In the genomic region with DNA sequence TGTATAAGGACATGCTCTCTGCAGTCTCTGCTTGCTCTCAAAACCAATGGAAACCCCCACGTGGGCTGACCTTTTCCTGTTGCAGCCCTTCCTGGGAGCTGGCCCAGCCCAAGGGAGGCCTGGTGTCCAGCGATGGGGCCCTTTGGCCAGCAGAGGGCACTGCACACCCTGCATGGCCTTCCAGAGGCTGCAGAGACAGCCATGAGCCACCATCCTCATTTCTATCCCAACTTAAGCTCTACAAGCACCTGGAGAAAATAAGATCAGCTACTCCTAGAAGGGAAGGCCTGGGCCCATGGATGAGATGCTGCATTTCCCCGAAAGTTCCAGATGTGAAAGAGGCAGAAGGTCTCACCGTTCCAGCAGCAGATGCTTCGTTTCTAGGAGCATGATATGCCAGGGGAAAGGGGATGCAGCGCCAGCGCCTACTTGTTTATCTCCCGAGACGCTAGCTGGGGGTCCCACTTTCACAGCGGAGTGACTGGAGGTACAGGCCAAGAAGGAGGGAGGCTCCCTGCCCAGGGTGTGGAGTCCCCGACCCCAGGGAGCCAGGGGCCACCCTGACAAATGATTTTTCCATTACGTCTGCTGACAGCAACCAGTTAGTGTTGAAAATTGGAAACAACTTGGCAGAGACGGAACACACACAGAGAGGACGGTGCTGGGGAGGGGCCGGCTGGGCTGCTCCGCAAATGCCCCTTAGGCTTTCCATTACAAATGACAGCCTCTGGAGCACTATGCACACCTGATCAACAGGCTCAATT, we compare ENCODE assay signal across 8 cellular contexts.
DNase-seq lines count a peak whose midpoint lies in the region; ATAC-seq, FAIRE-seq and TF ChIP-seq lines count a peak whose summit lies in the region.

No MANE protein-coding gene starts in this region.

- H3K56ac ChIP-seq in H1 (replicated peaks; ENCODE audit: insufficient read length, low read depth, low read length) = no peak overlapping the region

- peaks cover 13 to 99% of the 10 kb centered on the region in 2 experiments for H3K79me2 ChIP-seq in H1 (ENCODE audit: control insufficient read depth in 1 of 2, insufficient read depth in 2 of 2, low read length in 2 of 2)

- no peak overlapping the region for H3K18ac ChIP-seq in H1 (ENCODE audit: extremely low read depth, low read length)

- no peak overlapping the region for H3K9ac ChIP-seq in H1 (replicated peaks in 1 of 4; ENCODE audit: extremely low read depth in 1 of 4, low read depth in 3 of 4, low read length in 3 of 4)

- H4K20me1 ChIP-seq in H1 (replicated peaks in 1 of 2; ENCODE audit: control insufficient read depth in 1 of 2, insufficient read depth in 2 of 2, low read length in 2 of 2) = peaks cover 30 to 39% of the 10 kb centered on the region in 2 experiments

- FAIRE-seq in H1 (lab: Jason Lieb, UNC) = peak; percentile 81

- peaks cover 0 to 6% (median 0%) of the 10 kb centered on the region in 4 experiments; a peak in 1 of 8 replicates for H3K36me3 ChIP-seq in H1 (ENCODE audit: control insufficient read depth in 2 of 4, insufficient read depth in 4 of 4, low read length in 3 of 4)

- peak; percentile 60 for ATAC-seq in GM18870 (IDR thresholded peaks at IDR 0.05; ENCODE audit: unreplicated experiment)
- ATAC-seq in HG03139 (IDR thresholded peaks at IDR 0.05; ENCODE audit: unreplicated experiment) = peak; percentile 81

- H3K27ac ChIP-seq in H1 (ENCODE audit: low read depth, low read length) = no peak overlapping the region

- no peak overlapping the region for H2BK12ac ChIP-seq in H1 (ENCODE audit: low read depth, low read length)

- no peaks in the 10 kb centered on the region for H3K23me2 ChIP-seq in H1 (ENCODE audit: low read depth, low read length)

- TF ChIP-seq POLR2A in H1 (IDR thresholded peaks at IDR 0.05; ENCODE audit: control extremely low read depth in 1 of 2, low read depth in 2 of 2, low read length in 2 of 2) = no peak

- no peak overlapping the region for H3K14ac ChIP-seq in H1 (ENCODE audit: insufficient read length)

- TF ChIP-seq RAD21 in H1 (IDR thresholded peaks at IDR 0.05 in 1 of 2, conservative IDR thresholded peaks at IDR 0.05 in 1 of 2; ENCODE audit: low read depth in 2 of 2, low read length in 2 of 2) = peak; percentile 86 to 90

- CTCF ChIA-PET in H1 (lab: Charles Lee; ENCODE audit: partially characterized antibody) = interaction anchor here (0.5 to 4.8 kb wide), 31 partner anchors 8 to 586 kb away, joined by 3 to 110 read pairs (median 4); no protein-coding TSS in a partner anchor

- H4K5ac ChIP-seq in H1 (ENCODE audit: insufficient read length, low read depth, low read length) = no peak overlapping the region

- no peaks in the 10 kb centered on the region for H3K9me3 ChIP-seq in H1 (ENCODE audit: insufficient read depth in 2 of 2, low read depth in 1 of 2, low read length in 1 of 2)

- no peak overlapping the region for H3K4me3 ChIP-seq in H1 (ENCODE audit: extremely low read depth in 1 of 4, insufficient read depth in 2 of 4, low read depth in 3 of 4, low read length in 4 of 4)

- no peak overlapping the region for H2BK120ac ChIP-seq in H1 (replicated peaks; ENCODE audit: low read depth, low read length)

- no peak overlapping the region for H4K91ac ChIP-seq in H1 (replicated peaks; ENCODE audit: insufficient read length, low read length)

- H3K4me2 ChIP-seq in H1 (ENCODE audit: insufficient read depth in 1 of 2, low read depth in 2 of 2, low read length in 2 of 2) = no peak overlapping the region

- no peak overlapping the region for H3K4ac ChIP-seq in H1 (replicated peaks; ENCODE audit: insufficient read length, low read depth, low read length)

- H2BK15ac ChIP-seq in H1 (ENCODE audit: low read length) = no peak overlapping the region

- H3K27me3 ChIP-seq in H1 (replicated peaks in 1 of 4; ENCODE audit: control insufficient read depth in 3 of 4, extremely low read depth in 1 of 4, insufficient read depth in 3 of 4, low read length in 3 of 4) = no peaks in the 10 kb centered on the region

- no peak overlapping the region for H4K8ac ChIP-seq in H1 (ENCODE audit: extremely low read depth, insufficient read depth, low read length)

- peaks cover 3 to 15% (median 12%) of the 10 kb centered on the region in 4 experiments for H3K4me1 ChIP-seq in H1 (replicated peaks in 1 of 4; ENCODE audit: control insufficient read depth in 3 of 4, insufficient read depth in 4 of 4, low read length in 3 of 4)

- no peak overlapping the region for H2AFZ ChIP-seq in H1 (ENCODE audit: low read length)

- no peak overlapping the region for H3K23ac ChIP-seq in H1 (ENCODE audit: insufficient read length)

- peak in 1 of 2 experiments; percentile 41; a peak in 1 of 3 replicates for TF ChIP-seq EP300 in H1 (IDR thresholded peaks at IDR 0.05; ENCODE audit: borderline replicate concordance in 1 of 2, low read depth in 2 of 2, low read length in 2 of 2)

- WGBS in H1 (ENCODE audit: extremely low coverage in 1 of 2, insufficient coverage in 1 of 2, insufficient read length in 1 of 2, insufficient replicate concordance in 2 of 2, low coverage in 1 of 2, low lambda C conversion rate in 2 of 2, missing lambda C conversion rate in 1 of 2), 2 experiments = 66% methylated on average over 16 of the region's 16 CpGs; no CpG with 5 or more reads in 1 of the 2 experiments

- DNase-seq in Ammon's horn (ENCODE audit: low spot score) (peak; percentile 91), NCI-H69 (lab: John Stamatoyannopoulos, UW) (peak; percentile 69), H1 (ENCODE audit: low read depth in 1 of 2, low spot score in 2 of 2) (peak; percentile 75 to 95), midbrain (lab: John Stamatoyannopoulos, UW) (peak; percentile 92)
- peak; percentile 78 to 82 for DNase-seq in activated CD4-positive, alpha-beta T cell treated with anti-CD3 and anti-CD28 coated beads, Interleukin-2, amount 50 U/mL, for 48 hours
- peak; percentile 86 for DNase-seq in stimulated activated CD8-positive, alpha-beta memory T cell treated with anti-CD3 and anti-CD28 coated beads, Interleukin-4, amount 100 ng/mL, for 48 hours

- no peak overlapping the region for H2BK5ac ChIP-seq in H1 (ENCODE audit: low read depth, low read length)

- peaks cover 16% of the 10 kb centered on the region for H3K79me1 ChIP-seq in H1 (ENCODE audit: low read depth, low read length)

- H2AK5ac ChIP-seq in H1 (ENCODE audit: low read depth, low read length) = no peak overlapping the region

- TF ChIP-seq CTCF in H1 (IDR thresholded peaks at IDR 0.05; ENCODE audit: control extremely low read depth in 1 of 3, insufficient read depth in 1 of 3, low read depth in 1 of 3, low read length in 3 of 3) = peak; percentile 94 to 98 (median 95)

- POLR2A ChIA-PET in H1 (lab: Charles Lee; ENCODE audit: partially characterized antibody) = interaction anchor here (0.7 to 1.2 kb wide), 5 partner anchors 12 to 106 kb away, joined by 3 to 9 read pairs (median 4); no protein-coding TSS in a partner anchor

- no peak overlapping the region for H2BK20ac ChIP-seq in H1 (ENCODE audit: low read length)

TF ChIP-seq in H1, 55 proteins besides CTCF, POLR2A, EP300 and RAD21:
- peak; percentile 86 for TF ChIP-seq JUND (IDR thresholded peaks at IDR 0.05; ENCODE audit: low read length)
- peak; percentile 83 for TF ChIP-seq YY1 (IDR thresholded peaks at IDR 0.05; ENCODE audit: low read depth, low read length)
- no peak for TF ChIP-seq NRF1 (IDR thresholded peaks at IDR 0.05; ENCODE audit: low read depth, low read length)
- TF ChIP-seq GABPA (IDR thresholded peaks at IDR 0.05; ENCODE audit: borderline replicate concordance, insufficient read depth, low read length) = peak; percentile 69; the same call in 1 of the 2 replicates
- 0 out of 2 replicates have a peak, but pooled peaks have one; percentile 41 for TF ChIP-seq TAF1 (IDR thresholded peaks at IDR 0.05; ENCODE audit: low read depth, low read length)
- TF ChIP-seq, protein P1, sequence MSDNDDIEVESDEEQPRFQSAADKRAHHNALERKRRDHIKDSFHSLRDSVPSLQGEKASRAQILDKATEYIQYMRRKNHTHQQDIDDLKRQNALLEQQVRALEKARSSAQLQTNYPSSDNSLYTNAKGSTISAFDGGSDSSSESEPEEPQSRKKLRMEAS (IDR thresholded peaks at IDR 0.05) = peak; percentile 64
- no peak for TF ChIP-seq HDAC2 (IDR thresholded peaks at IDR 0.05; ENCODE audit: borderline replicate concordance in 1 of 2, low read depth in 2 of 2, low read length in 2 of 2)
- TF ChIP-seq CBX8 (IDR thresholded peaks at IDR 0.05; ENCODE audit: borderline replicate concordance, low read depth, low read length) = no peak
- TF ChIP-seq TAF7 (optimal IDR thresholded peaks at IDR 0.05; ENCODE audit: borderline replicate concordance, low read depth, low read length) = peak; percentile 69
- TF ChIP-seq CREB1 (IDR thresholded peaks at IDR 0.05) = 0 out of 2 replicates have a peak, but pooled peaks have one; percentile 38
- 0 out of 2 replicates have a peak, but pooled peaks have one; percentile 9 for TF ChIP-seq JUN (IDR thresholded peaks at IDR 0.05; ENCODE audit: low read depth, low read length)
- TF ChIP-seq, protein P2, sequence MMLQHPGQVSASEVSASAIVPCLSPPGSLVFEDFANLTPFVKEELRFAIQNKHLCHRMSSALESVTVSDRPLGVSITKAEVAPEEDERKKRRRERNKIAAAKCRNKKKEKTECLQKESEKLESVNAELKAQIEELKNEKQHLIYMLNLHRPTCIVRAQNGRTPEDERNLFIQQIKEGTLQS (IDR thresholded peaks at IDR 0.05; ENCODE audit: insufficient read depth, low read depth, low read length) = 0 out of 2 replicates have a peak, but pooled peaks have one; percentile 36
